ENCODE assay signal across 19 cellular contexts in the genomic region with DNA sequence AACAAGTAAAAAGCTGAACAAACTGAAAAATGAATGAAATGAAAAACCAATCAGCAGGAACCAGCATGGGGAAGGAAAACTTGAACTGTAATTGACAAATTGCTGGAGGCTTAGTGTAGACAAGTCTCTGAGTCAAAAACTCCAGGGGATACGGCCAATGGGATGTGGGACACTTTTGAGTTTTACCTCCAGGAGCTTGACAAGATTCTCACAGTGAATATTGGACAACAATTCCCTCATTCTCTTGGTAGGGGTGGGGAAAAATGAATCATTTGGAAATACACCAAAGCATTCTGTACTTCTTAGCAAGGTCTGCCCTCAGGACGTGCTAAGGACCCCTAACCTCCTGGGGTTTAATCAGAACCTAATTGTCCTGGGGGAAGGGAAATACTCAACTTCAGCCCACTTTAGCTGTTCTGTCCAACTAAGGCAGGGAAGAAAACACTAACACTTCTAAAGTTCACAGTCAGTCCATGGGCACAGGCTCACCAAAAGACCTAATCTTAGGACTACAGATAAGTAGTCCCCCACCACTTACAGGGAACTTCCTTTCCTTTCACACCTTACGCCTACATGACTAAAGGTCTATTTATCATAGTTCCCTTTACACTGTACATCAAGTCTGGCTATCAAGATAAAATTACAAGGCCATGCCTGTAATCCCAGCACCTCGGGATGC.
"Had no signal": no experiment of that assay in that cellular context is flagged by ENCODE, and none has a peak within 500 bp of the region (broad histone marks: within the 10 kb centered on the region; RNA-seq: fewer than 3 reads in every experiment).

No MANE protein-coding gene starts in this region.

- H3K9me3 ChIP-seq: colonic mucosa, mucosa of descending colon, prostate gland, upper lobe of left lung had no signal

- DNase-seq: activated CD4-positive, alpha-beta memory T cell treated with anti-CD3 and anti-CD28 coated beads, Interleukin-2, amount 10 ng/mL, durations not matched to agents 7 days and 5 days; activated CD4-positive, CD25-positive, alpha-beta regulatory T cell treated with anti-CD3 and anti-CD28 coated beads, Interleukin-2, amount 50 U/mL, for 72 hours; activated gamma-delta T cell; activated naive CD8-positive, alpha-beta T cell treated with anti-CD3 and anti-CD28 coated beads, Interleukin-2, amount 10 ng/mL, durations not matched to agents 7 days and 5 days; activated T-cell treated with anti-CD3 and anti-CD28 coated beads, Interleukin-2, amount 50 U/mL, for 48 hours; colonic mucosa; foreskin melanocyte; heart left ventricle; mucosa of descending colon; naive thymus-derived CD8-positive, alpha-beta T cell; nucleus accumbens; stimulated activated CD4-positive, alpha-beta T cell treated with anti-CD3 and anti-CD28 coated beads, Interleukin-2, amount 100 ng/mL, for 48 hours; T-helper 17 cell; upper lobe of left lung had no signal

- H3K36me3 Mint-ChIP-seq: activated naive CD8-positive, alpha-beta T cell treated with anti-CD3 and anti-CD28 coated beads, Interleukin-2, amount 10 ng/mL, durations not matched to agents 7 days and 5 days had no signal

- ATAC-seq: left lobe of liver; mucosa of descending colon; naive thymus-derived CD8-positive, alpha-beta T cell; T-helper 17 cell had no signal

- FAIRE-seq: islet of Langerhans, TTC549 had no signal

- H3K9me3 Mint-ChIP-seq: activated CD4-positive, alpha-beta memory T cell treated with anti-CD3 and anti-CD28 coated beads, Interleukin-2, amount 10 ng/mL, durations not matched to agents 7 days and 5 days; stimulated activated naive CD8-positive, alpha-beta T cell treated with anti-CD3 and anti-CD28 coated beads, Interleukin-15, Interleukin-2, amounts not matched to agents 100 ng/mL and 50 ng/mL, for 24 hours had no signal

- H3K36me3 ChIP-seq: colonic mucosa, heart left ventricle, prostate gland, upper lobe of left lung had no signal

- H3K27ac Mint-ChIP-seq: activated CD4-positive, alpha-beta memory T cell treated with anti-CD3 and anti-CD28 coated beads, Interleukin-2, amount 10 ng/mL, durations not matched to agents 7 days and 5 days; activated naive CD8-positive, alpha-beta T cell treated with anti-CD3 and anti-CD28 coated beads, Interleukin-2, amount 10 ng/mL, durations not matched to agents 7 days and 5 days; naive thymus-derived CD8-positive, alpha-beta T cell; stimulated activated naive CD8-positive, alpha-beta T cell treated with anti-CD3 and anti-CD28 coated beads, Interleukin-15, Interleukin-2, amounts not matched to agents 100 ng/mL and 50 ng/mL, for 24 hours; T-helper 17 cell had no signal

- H3K4me3 Mint-ChIP-seq: activated CD4-positive, alpha-beta memory T cell treated with anti-CD3 and anti-CD28 coated beads, Interleukin-2, amount 10 ng/mL, durations not matched to agents 7 days and 5 days; activated naive CD8-positive, alpha-beta T cell treated with anti-CD3 and anti-CD28 coated beads, Interleukin-2, amount 10 ng/mL, durations not matched to agents 7 days and 5 days; naive thymus-derived CD8-positive, alpha-beta T cell; stimulated activated naive CD8-positive, alpha-beta T cell treated with anti-CD3 and anti-CD28 coated beads, Interleukin-15, Interleukin-2, amounts not matched to agents 100 ng/mL and 50 ng/mL, for 24 hours; T-helper 17 cell had no signal

- H3K27ac ChIP-seq: colonic mucosa, heart left ventricle, prostate gland, upper lobe of left lung had no signal

- H3K4me3 ChIP-seq: colonic mucosa, heart left ventricle, mucosa of descending colon, prostate gland, upper lobe of left lung had no signal

- H3K4me1 ChIP-seq: colonic mucosa, prostate gland, upper lobe of left lung had no signal

- H3K27me3 ChIP-seq: colonic mucosa, heart left ventricle, upper lobe of left lung had no signal

- H3K4me1 Mint-ChIP-seq: activated CD4-positive, alpha-beta memory T cell treated with anti-CD3 and anti-CD28 coated beads, Interleukin-2, amount 10 ng/mL, durations not matched to agents 7 days and 5 days; activated naive CD8-positive, alpha-beta T cell treated with anti-CD3 and anti-CD28 coated beads, Interleukin-2, amount 10 ng/mL, durations not matched to agents 7 days and 5 days; naive thymus-derived CD8-positive, alpha-beta T cell; T-helper 17 cell had no signal
